5 cellular contexts compared by ENCODE assay signal in genomic region chr16:19914877-19915276, GRCh38.
"Had no signal": no experiment of that assay in that cellular context is flagged by ENCODE, and none has a peak within 500 bp of the region (broad histone marks: within the 10 kb centered on the region; RNA-seq: fewer than 3 reads in every experiment).

No MANE protein-coding gene starts in this region.

- H3K36me3 Mint-ChIP-seq: IgD-negative memory B cell had no signal

- H3K9me3 Mint-ChIP-seq: GM23338, H9 had no signal

- DNase-seq: H9, HCEC 1CT had no signal

- ATAC-seq: GM23338, HepG2 had no signal

- H3K4me3 Mint-ChIP-seq: GM23338, H9, IgD-negative memory B cell had no signal

- H3K27ac Mint-ChIP-seq: GM23338, H9, IgD-negative memory B cell had no signal

- H3K4me1 Mint-ChIP-seq: IgD-negative memory B cell had no signal
